Comparison of ENCODE assay signal across 1 cellular context in the genomic region with DNA sequence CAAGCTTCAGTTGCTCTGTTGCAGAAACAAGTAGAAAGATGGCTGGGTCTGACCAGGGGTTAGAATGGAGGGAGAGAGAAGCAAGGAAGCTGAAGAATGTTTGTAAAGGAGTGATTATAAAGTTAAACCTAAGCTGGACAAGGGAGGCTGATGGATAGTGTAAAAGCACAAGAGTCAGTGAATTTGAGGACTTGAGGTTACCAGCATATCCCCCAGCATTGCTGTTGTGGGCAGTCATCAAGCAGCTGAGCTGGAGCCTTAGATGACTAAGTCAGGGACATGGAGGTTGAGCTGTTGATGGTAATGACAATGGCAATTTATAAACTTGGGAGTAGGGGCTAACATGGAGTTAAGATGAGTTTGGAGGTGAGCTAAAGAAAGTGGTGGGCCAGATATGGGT.
TF ChIP-seq lines count a peak whose summit lies in the region.

No MANE protein-coding gene starts in this region.

TF ChIP-seq in SK-N-SH treated with all-trans-retinoic acid at 6 μM for 48 hours, 23 proteins besides CTCF, POLR2A, EP300 and RAD21 (continued from another document):
- TF ChIP-seq, protein P1, sequence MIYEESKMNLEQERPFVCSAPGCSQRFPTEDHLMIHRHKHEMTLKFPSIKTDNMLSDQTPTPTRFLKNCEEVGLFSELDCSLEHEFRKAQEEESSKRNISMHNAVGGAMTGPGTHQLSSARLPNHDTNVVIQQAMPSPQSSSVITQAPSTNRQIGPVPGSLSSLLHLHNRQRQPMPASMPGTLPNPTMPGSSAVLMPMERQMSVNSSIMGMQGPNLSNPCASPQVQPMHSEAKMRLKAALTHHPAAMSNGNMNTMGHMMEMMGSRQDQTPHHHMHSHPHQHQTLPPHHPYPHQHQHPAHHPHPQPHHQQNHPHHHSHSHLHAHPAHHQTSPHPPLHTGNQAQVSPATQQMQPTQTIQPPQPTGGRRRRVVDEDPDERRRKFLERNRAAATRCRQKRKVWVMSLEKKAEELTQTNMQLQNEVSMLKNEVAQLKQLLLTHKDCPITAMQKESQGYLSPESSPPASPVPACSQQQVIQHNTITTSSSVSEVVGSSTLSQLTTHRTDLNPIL (CRISPR knock-in tag; IDR thresholded peaks at IDR 0.05; ENCODE audit: low read depth): no peak
- no peak for TF ChIP-seq ARNTL (CRISPR knock-in tag; IDR thresholded peaks at IDR 0.05; ENCODE audit: borderline replicate concordance, low read depth)
- TF ChIP-seq ZNF70 (CRISPR knock-in tag; IDR thresholded peaks at IDR 0.05): no peak
TF ChIP-seq in SK-N-SH treated with all-trans-retinoic acid at 6 μM for 48 hours: peak in this region for 0.
